9 cellular contexts compared by ENCODE assay signal in the genomic region with DNA sequence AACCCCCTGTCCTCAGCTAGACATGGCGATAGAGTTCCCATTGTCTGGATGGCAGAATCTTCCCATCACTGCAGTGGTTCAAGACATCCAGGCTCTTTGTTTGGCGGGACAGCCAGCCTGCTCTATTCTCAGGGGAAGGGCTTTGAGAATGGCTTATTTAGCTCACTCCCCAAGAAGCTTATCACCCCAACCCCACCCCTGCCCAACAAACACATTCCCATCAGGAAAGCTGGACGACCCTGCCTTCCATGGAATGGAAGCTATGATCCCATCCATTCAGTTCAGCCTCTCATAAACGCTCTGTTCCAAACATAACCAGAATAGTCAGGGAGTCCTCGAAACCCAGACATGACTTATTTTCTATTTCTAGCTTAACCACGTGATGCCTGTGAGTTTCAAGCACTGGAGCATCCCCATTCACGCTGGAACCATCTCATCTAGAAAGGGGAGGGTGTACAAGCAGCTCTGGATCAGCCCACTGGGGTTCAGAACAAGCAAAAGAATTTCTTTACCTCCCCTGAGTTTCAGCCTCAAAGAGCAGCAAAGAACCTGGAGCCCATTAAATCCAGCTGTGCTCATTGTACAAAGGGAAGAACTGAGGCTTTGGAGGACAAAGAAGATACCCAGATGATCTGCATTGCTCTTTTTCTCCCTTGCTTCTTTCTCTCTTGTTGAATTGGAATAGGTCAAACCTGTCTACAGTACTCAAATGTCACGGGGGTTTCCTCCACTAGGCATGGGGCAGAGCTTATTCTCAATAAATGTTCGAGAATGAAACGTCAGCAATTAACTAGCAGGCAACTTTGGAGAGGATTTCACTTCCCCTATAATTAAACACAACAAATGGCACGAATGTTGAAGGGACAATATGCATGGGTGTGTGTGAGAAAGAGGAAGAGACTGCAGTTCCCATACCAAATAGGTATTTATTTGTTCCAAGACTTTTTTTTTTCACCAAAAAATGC.
DNase-seq lines count a peak whose midpoint lies in the region; ATAC-seq, FAIRE-seq and TF ChIP-seq lines count a peak whose summit lies in the region.
"Had no signal": no experiment of that assay in that cellular context is flagged by ENCODE, and none has a peak within 500 bp of the region (broad histone marks: within the 10 kb centered on the region; RNA-seq: fewer than 3 reads in every experiment).

No MANE protein-coding gene starts in this region.

- H3K27me3 ChIP-seq in ascending aorta (no peaks in the 10 kb centered on the region), neural progenitor cell (peaks cover 56% of the 10 kb centered on the region)

- H3K27ac ChIP-seq in ascending aorta (peak overlapping the region; percentile 59 to 71), neural progenitor cell (no peak overlapping the region)

- peaks cover 90% of the 10 kb centered on the region for H4K20me1 ChIP-seq in neural progenitor cell (ENCODE audit: low read depth)

- peak; percentile 89 for FAIRE-seq in GM12891 (lab: Jason Lieb, UNC)

- intact Hi-C loops in ascending aorta (cut with DNase I) = loop anchor here (2.0 kb wide), 1 partner anchor 27 kb away; no protein-coding TSS in a partner anchor

- TF ChIP-seq CTCF in ascending aorta (IDR thresholded peaks at IDR 0.05) = no peak
- TF ChIP-seq CTCF in neural progenitor cell (IDR thresholded peaks at IDR 0.05) = no peak

- no peaks in the 10 kb centered on the region for H3K9me3 Mint-ChIP-seq in neural progenitor cell
- H3K9me3 Mint-ChIP-seq: endodermal cell had no signal

- H3K4me1 ChIP-seq in ascending aorta (peaks cover 0 to 23% of the 10 kb centered on the region in 2 donors), neural progenitor cell (peaks cover 14% of the 10 kb centered on the region)

- peaks cover 51% of the 10 kb centered on the region for H3K4me1 Mint-ChIP-seq in neural progenitor cell

- H3F3A ChIP-seq in neural progenitor cell (ENCODE audit: low read depth) = peaks cover 25% of the 10 kb centered on the region

- peak; percentile 27 for DNase-seq in GM12891 (ENCODE audit: insufficient read length, low spot score)
- no peak for DNase-seq in ascending aorta (ENCODE audit: low spot score in 2 of 2)
- peak; percentile 84 for DNase-seq in neural progenitor cell (ENCODE audit: low spot score)
- DNase-seq in cerebellar cortex (ENCODE audit: low spot score) = no peak
- DNase-seq in iPS-NIHi7 (ENCODE audit: extremely low spot score) = no peak
- DNase-seq in effector CD8-positive, alpha-beta T cell (lab: John Stamatoyannopoulos, UW) = no peak
- no peak for DNase-seq in activated naive CD4-positive, alpha-beta T cell (lab: John Stamatoyannopoulos, UW)
- DNase-seq: endodermal cell had no signal

- H3K4me3 Mint-ChIP-seq in neural progenitor cell = peak overlapping the region; percentile 25
- H3K4me3 Mint-ChIP-seq: endodermal cell had no signal

- H3K27ac Mint-ChIP-seq in neural progenitor cell = peak overlapping the region; percentile 93
- H3K27ac Mint-ChIP-seq: endodermal cell had no signal

- H3K27me3 Mint-ChIP-seq in neural progenitor cell (ENCODE audit: insufficient read depth, low read depth) = peaks cover 2% of the 10 kb centered on the region

- peak; percentile 62 for ATAC-seq in HG03039 (IDR thresholded peaks at IDR 0.05; ENCODE audit: unreplicated experiment)

- no peak overlapping the region for H2AFZ ChIP-seq in neural progenitor cell (replicated peaks)

- H3K4me3 ChIP-seq in ascending aorta (no peak overlapping the region), neural progenitor cell (no peak overlapping the region)

- no peaks in the 10 kb centered on the region for H3K9me3 ChIP-seq in ascending aorta
- no peaks in the 10 kb centered on the region for H3K9me3 ChIP-seq in neural progenitor cell (ENCODE audit: low read depth)

- H3K36me3 ChIP-seq in ascending aorta = no peaks in the 10 kb centered on the region
- no peaks in the 10 kb centered on the region for H3K36me3 ChIP-seq in neural progenitor cell

- no peaks in the 10 kb centered on the region for H3K79me2 ChIP-seq in neural progenitor cell (ENCODE audit: low read depth)

- H3K9ac ChIP-seq in neural progenitor cell = no peak overlapping the region

- no peaks in the 10 kb centered on the region for H3K36me3 Mint-ChIP-seq in neural progenitor cell

- 0 out of 2 replicates have a peak, but pooled peaks have one; percentile 38 for TF ChIP-seq POLR2A in GM12891 (IDR thresholded peaks at IDR 0.05; ENCODE audit: low read depth, low read length)

- peak overlapping the region; percentile 48 for H3K4me2 ChIP-seq in neural progenitor cell

TF ChIP-seq in GM12891, 5 proteins besides CTCF, POLR2A, EP300 and RAD21:
- TF ChIP-seq SPI1 (IDR thresholded peaks at IDR 0.05; ENCODE audit: low read depth, low read length) = peak; percentile 96
- TF ChIP-seq PAX5 (IDR thresholded peaks at IDR 0.05; ENCODE audit: insufficient read depth, low read length, severe bottlenecking) = no peak
- TF ChIP-seq POLR2AphosphoS5 (IDR thresholded peaks at IDR 0.05; ENCODE audit: low read depth, low read length) = no peak
- TF ChIP-seq POU2F2 (IDR thresholded peaks at IDR 0.05; ENCODE audit: low read depth, low read length) = peak; percentile 76
- TF ChIP-seq TAF1 (IDR thresholded peaks at IDR 0.05; ENCODE audit: low read depth, low read length) = no peak; the same call in 1 of the 2 replicates

Comparison
In these comparisons a context has a peak if more than half of its experiments do, and no peak if none do; other contexts are left out.
1. DNase-seq: peak in GM12891 (single experiment) and neural progenitor cell (single experiment); none in ascending aorta (0 of 2), cerebellar cortex (single experiment), iPS-NIHi7 (single experiment), effector CD8-positive, alpha-beta T cell (single experiment) and activated naive CD4-positive, alpha-beta T cell (0 of 4).